In genomic region chr14:35819591-35820540, GRCh38 we compare ENCODE assay signal across 26 cellular contexts.
"Had no signal": no experiment of that assay in that cellular context is flagged by ENCODE, and none has a peak within 500 bp of the region (broad histone marks: within the 10 kb centered on the region; RNA-seq: fewer than 3 reads in every experiment).

No MANE protein-coding gene starts in this region.

- H3K27me3 ChIP-seq: dorsolateral prefrontal cortex, gastrocnemius medialis, pancreas, suprapubic skin, transverse colon, upper lobe of right lung, uterus had no signal

- H3K4me3 ChIP-seq: dorsolateral prefrontal cortex, gastrocnemius medialis, lower lobe of right lung, pancreas, smooth muscle cell, suprapubic skin, transverse colon, upper lobe of right lung, uterus had no signal

- H3K36me3 ChIP-seq: gastrocnemius medialis, lower lobe of right lung, neutrophil, pancreas, suprapubic skin, transverse colon, upper lobe of right lung, uterus had no signal

- H3K4me3 Mint-ChIP-seq: memory B cell; natural killer cell; stimulated activated naive CD8-positive, alpha-beta T cell treated with anti-CD3 and anti-CD28 coated beads, Interleukin-15, amount 100 ng/mL, for 72 hours had no signal

- H3K4me2 ChIP-seq: smooth muscle cell had no signal

- H3K27ac ChIP-seq: dorsolateral prefrontal cortex, epithelial cell of prostate, gastrocnemius medialis, lower lobe of right lung, neutrophil, pancreas, suprapubic skin, transverse colon, upper lobe of right lung, uterus had no signal

- ATAC-seq: esophagus mucosa; gastrocnemius medialis; left ventricle myocardium superior; lower lobe of right lung; natural killer cell; pancreas; sciatic nerve; stimulated activated naive CD8-positive, alpha-beta T cell treated with anti-CD3 and anti-CD28 coated beads, Interleukin-15, amount 100 ng/mL, for 72 hours; upper lobe of right lung had no signal

- H3K36me3 Mint-ChIP-seq: memory B cell, natural killer cell had no signal

- DNase-seq: cortex of kidney; dorsolateral prefrontal cortex; effector CD4-positive, alpha-beta T cell; foreskin fibroblast; gastrocnemius medialis; head of caudate nucleus; left ventricle myocardium superior; lower lobe of right lung; natural killer cell; pancreas; stimulated activated CD4-positive, alpha-beta T cell treated with anti-CD3 and anti-CD28 coated beads, Interleukin-12 subunit alpha, Interleukin-12 subunit beta, amount 100 ng/mL, for 4 hours; stimulated activated CD4-positive, alpha-beta T cell treated with anti-CD3 and anti-CD28 coated beads, Interleukin-1b, Interleukin-23, amount 100 ng/mL, for 48 hours; stimulated activated CD4-positive, alpha-beta T cell treated with anti-CD3 and anti-CD28 coated beads, Interleukin-4, amount 100 ng/mL, for 1 hour; stimulated activated CD8-positive, alpha-beta memory T cell treated with anti-CD3 and anti-CD28 coated beads, Interleukin-4, amount 100 ng/mL, for 48 hours; stimulated activated naive CD4-positive, alpha-beta T cell; stimulated activated naive CD8-positive, alpha-beta T cell treated with anti-CD3 and anti-CD28 coated beads, Interleukin-15, amount 100 ng/mL, for 72 hours; transverse colon; upper lobe of right lung; uterus had no signal

- H3K4me1 ChIP-seq: gastrocnemius medialis, lower lobe of right lung, pancreas, upper lobe of right lung, uterus had no signal

- H3K4me1 Mint-ChIP-seq: memory B cell; natural killer cell; stimulated activated naive CD8-positive, alpha-beta T cell treated with anti-CD3 and anti-CD28 coated beads, Interleukin-15, amount 100 ng/mL, for 72 hours had no signal

- H3K9me3 Mint-ChIP-seq: memory B cell; natural killer cell; stimulated activated naive CD8-positive, alpha-beta T cell treated with anti-CD3 and anti-CD28 coated beads, Interleukin-15, amount 100 ng/mL, for 72 hours had no signal

- H3K27ac Mint-ChIP-seq: memory B cell; natural killer cell; stimulated activated naive CD8-positive, alpha-beta T cell treated with anti-CD3 and anti-CD28 coated beads, Interleukin-15, amount 100 ng/mL, for 72 hours had no signal

- H3K27me3 Mint-ChIP-seq: memory B cell; stimulated activated naive CD8-positive, alpha-beta T cell treated with anti-CD3 and anti-CD28 coated beads, Interleukin-15, amount 100 ng/mL, for 72 hours had no signal
